In genomic region chr13:109642358-109642757, GRCh38 we compare ENCODE assay signal across 15 cellular contexts.
"Had no signal": no experiment of that assay in that cellular context is flagged by ENCODE, and none has a peak within 500 bp of the region (broad histone marks: within the 10 kb centered on the region; RNA-seq: fewer than 3 reads in every experiment).

No MANE protein-coding gene starts in this region.

- DNase-seq: effector CD8-positive, alpha-beta T cell; heart left ventricle; hippocampal formation; mesendoderm; naive B cell; occipital lobe; pancreas; right cardiac atrium; small intestine; stimulated activated CD4-positive, alpha-beta T cell treated with anti-CD3 and anti-CD28 coated beads, Interleukin-12 subunit alpha, Interleukin-12 subunit beta, amount 100 ng/mL, for 4 hours; stimulated activated naive CD4-positive, alpha-beta T cell; thyroid gland; uterus had no signal

- H3K27ac ChIP-seq: dorsolateral prefrontal cortex, heart left ventricle, pancreas, suprapubic skin, thyroid gland, uterus had no signal

- ATAC-seq: heart left ventricle, right cardiac atrium had no signal
